In the genomic region with DNA sequence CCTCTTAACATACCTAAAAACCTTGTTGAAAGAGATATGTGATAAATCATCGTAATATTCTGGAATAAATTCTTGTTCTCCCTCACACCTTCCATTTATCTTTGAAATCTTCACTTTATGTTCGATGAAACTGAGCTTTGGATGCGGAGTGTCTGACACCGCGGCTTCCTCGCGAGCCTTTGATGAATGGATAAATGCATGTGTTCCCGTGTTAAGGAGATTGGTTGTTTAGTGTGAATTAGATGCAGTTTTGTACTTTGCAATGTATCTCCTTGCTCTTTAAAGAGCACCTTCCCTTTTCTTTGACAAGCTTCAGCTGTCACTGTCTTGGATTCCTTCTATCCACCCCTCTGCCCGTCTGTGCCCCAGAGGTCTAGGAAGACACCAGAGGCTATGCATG, we compare ENCODE assay signal across 1 cellular context.
TF ChIP-seq lines count a peak whose summit lies in the region.

No MANE protein-coding gene starts in this region.

TF ChIP-seq in neural cell, 6 proteins besides CTCF, POLR2A, EP300 and RAD21 (continued from another document):
- TF ChIP-seq SMC3 (conservative IDR thresholded peaks at IDR 0.05; ENCODE audit: poor library complexity), result no peak
- peak; percentile 75 for TF ChIP-seq POLR2AphosphoS5 (IDR thresholded peaks at IDR 0.05)
- TF ChIP-seq EZH2 (IDR thresholded peaks at IDR 0.05; ENCODE audit: borderline replicate concordance, insufficient read depth, low read length, poor library complexity, severe bottlenecking), result no peak
